8 cellular contexts compared by ENCODE assay signal in the genomic region with DNA sequence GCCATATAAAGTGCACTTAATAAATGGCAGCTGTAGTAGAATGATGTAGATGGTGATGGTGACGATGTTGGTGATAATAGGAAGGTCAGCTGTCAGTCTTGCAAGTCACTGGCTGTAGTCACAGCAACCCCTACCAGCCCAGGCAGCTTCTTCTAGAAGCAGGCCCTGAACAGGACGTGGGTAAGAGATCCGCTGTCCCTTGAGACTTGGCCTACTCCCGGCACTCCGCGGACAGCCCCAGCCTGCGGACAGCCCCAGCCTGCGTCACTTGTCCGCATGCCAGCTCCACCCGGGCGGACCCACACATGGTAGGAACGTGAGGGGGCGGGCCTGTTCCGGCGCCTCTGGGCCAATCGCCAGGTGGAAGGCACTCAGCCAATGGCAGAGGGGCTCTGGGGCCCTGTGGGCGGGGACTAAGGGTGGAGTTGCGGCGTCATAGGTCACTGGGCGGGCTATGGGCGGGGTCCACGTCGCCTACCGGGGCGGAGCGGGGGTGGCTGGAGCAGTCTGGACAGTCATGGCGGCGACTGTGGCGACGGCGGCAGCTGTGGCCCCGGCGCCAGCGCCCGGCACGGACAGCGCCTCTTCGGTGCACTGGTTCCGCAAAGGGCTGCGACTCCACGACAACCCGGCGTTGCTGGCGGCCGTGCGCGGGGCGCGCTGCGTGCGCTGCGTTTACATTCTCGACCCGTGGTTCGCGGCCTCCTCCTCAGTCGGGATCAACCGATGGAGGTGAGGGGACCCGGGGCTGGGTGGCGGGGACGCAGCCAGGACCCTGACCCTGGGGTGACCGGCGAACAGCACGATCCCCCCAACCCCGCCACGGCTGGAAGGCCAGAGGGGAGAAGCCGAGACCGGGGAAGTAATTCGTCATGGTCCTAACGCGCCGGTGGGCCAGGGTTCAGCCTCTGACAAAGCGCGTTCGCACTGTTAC. TPM values are rescaled to one million over a fixed set of nuclear protein-coding genes. Genes with fewer than 3 reads are reported as not detected.
DNase-seq lines count a peak whose midpoint lies in the region; ATAC-seq, FAIRE-seq and TF ChIP-seq lines count a peak whose summit lies in the region.

Gene CRY2, plus strand, starts transcription at position 502 of the 934 bp plus-strand sequence. Its CDS starts 16 bp downstream, at position 518.

- DNase-seq in AG04449 (ENCODE audit: low read depth, low spot score) = peak; percentile 93
- peak; percentile 97 for DNase-seq in NCI-H2227 treated with DMSO at 0.1 percent for 48 hours (lab: John Stamatoyannopoulos, UW)
- DNase-seq in bronchial epithelial cell (ENCODE audit: low read depth) = peak; percentile 88
- peak; percentile 96 for DNase-seq in iPS-NIHi11 (ENCODE audit: low spot score)
- peak; percentile 99 for DNase-seq in smooth muscle cell (lab: John Stamatoyannopoulos, UW; ENCODE audit: unreplicated experiment)

- H3K27me3 ChIP-seq in bronchial epithelial cell (ENCODE audit: control insufficient read depth, insufficient read depth, low read length) = no peaks in the 10 kb centered on the region
- no peaks in the 10 kb centered on the region for H3K27me3 ChIP-seq in smooth muscle cell (ENCODE audit: low read depth)

- H3K4me2 ChIP-seq in smooth muscle cell = peak within 1 kb of the TSS; percentile 88

- ATAC-seq in GM18907 (IDR thresholded peaks at IDR 0.05; ENCODE audit: unreplicated experiment) (peak; percentile 92), HG03159 (IDR thresholded peaks at IDR 0.05; ENCODE audit: unreplicated experiment) (peak; percentile 91)

- H3K4me1 ChIP-seq in smooth muscle cell (ENCODE audit: low read depth) = peaks cover 12% of the 10 kb centered on the region

- peaks cover 41% of the 10 kb centered on the region for H3K79me2 ChIP-seq in smooth muscle cell (ENCODE audit: low read depth)

- peaks cover 43% of the 10 kb centered on the region for H4K20me1 ChIP-seq in smooth muscle cell (ENCODE audit: low read depth)

- WGBS in smooth muscle cell (ENCODE audit: low lambda C conversion rate) = under 1% methylated on average over 46 of the region's 75 CpGs

- H3K9me3 ChIP-seq in smooth muscle cell (replicated peaks; ENCODE audit: low read depth) = no peaks in the 10 kb centered on the region

- H2AFZ ChIP-seq in smooth muscle cell (ENCODE audit: low read depth) = peak within 1 kb of the TSS; percentile 59

- H3K4me3 ChIP-seq in AG04449 (ENCODE audit: low read depth, low read length) (peak within 1 kb of the TSS; percentile 95), WI38 (ENCODE audit: low read depth, low read length) (peak within 1 kb of the TSS; percentile 93), bronchial epithelial cell (ENCODE audit: low read depth, low read length) (peak within 1 kb of the TSS; percentile 97), smooth muscle cell (peak within 1 kb of the TSS; percentile 87)

- TF ChIP-seq CTCF in AG04449 (IDR thresholded peaks at IDR 0.05; ENCODE audit: insufficient read depth, low read length, missing control alignments) = no peak
- TF ChIP-seq CTCF in WI38 (IDR thresholded peaks at IDR 0.05; ENCODE audit: low read depth, low read length) = no peak
- TF ChIP-seq CTCF in bronchial epithelial cell (IDR thresholded peaks at IDR 0.05; ENCODE audit: insufficient read depth, low read length, severe bottlenecking) = no peak
- TF ChIP-seq CTCF in smooth muscle cell (IDR thresholded peaks at IDR 0.05; ENCODE audit: borderline replicate concordance, insufficient read depth, poor library complexity, severe bottlenecking) = no peak

- H3K27ac ChIP-seq in smooth muscle cell (ENCODE audit: low read depth) = peak within 1 kb of the TSS; percentile 97

- POLR2A ChIA-PET in AG04449 (lab: Yijun Ruan, JAX) = interaction anchor here (0.5 to 1.6 kb wide), 6 partner anchors 9 to 445 kb away, joined by 3 to 10 read pairs (median 4); partner anchors contain the start of gene PEX16

- CTCF ChIA-PET in AG04449 (lab: Yijun Ruan, JAX) = interaction anchor here (0.7 to 6.7 kb wide), 6 partner anchors 11 to 159 kb away, joined by 3 to 118 read pairs (median 26); no protein-coding TSS in a partner anchor

- H3K36me3 ChIP-seq in bronchial epithelial cell (ENCODE audit: control insufficient read depth, insufficient read depth, low read length) (peaks cover 3% of the 10 kb centered on the region), smooth muscle cell (ENCODE audit: low read depth) (no peaks in the 10 kb centered on the region)

- peak within 1 kb of the TSS; percentile 99 for H3K9ac ChIP-seq in smooth muscle cell (ENCODE audit: low read depth)

- no peak for FAIRE-seq in bronchial epithelial cell (lab: Jason Lieb, UNC)

- H3F3A ChIP-seq in smooth muscle cell (ENCODE audit: low read depth) = no peaks in the 10 kb centered on the region

RNA-seq across cellular contexts. Expression of gene CRY2, which starts in this region (rescaled TPM):
- total RNA-seq in bronchial epithelial cell (10.8 and 15.5 TPM in 2 replicates), smooth muscle cell (26.1 and 27.7 TPM in 2 replicates)
- 23.3 and 30.3 TPM in 2 replicates for polyA plus RNA-seq in smooth muscle cell

Comparison
In these comparisons a context has a peak if more than half of its experiments do, and no peak if none do; other contexts are left out.
1. Peak in every context shown above with its lines: DNase-seq, ATAC-seq, H3K4me3 ChIP-seq and H3K27ac ChIP-seq.